8 cellular contexts compared by ENCODE assay signal in the genomic region with DNA sequence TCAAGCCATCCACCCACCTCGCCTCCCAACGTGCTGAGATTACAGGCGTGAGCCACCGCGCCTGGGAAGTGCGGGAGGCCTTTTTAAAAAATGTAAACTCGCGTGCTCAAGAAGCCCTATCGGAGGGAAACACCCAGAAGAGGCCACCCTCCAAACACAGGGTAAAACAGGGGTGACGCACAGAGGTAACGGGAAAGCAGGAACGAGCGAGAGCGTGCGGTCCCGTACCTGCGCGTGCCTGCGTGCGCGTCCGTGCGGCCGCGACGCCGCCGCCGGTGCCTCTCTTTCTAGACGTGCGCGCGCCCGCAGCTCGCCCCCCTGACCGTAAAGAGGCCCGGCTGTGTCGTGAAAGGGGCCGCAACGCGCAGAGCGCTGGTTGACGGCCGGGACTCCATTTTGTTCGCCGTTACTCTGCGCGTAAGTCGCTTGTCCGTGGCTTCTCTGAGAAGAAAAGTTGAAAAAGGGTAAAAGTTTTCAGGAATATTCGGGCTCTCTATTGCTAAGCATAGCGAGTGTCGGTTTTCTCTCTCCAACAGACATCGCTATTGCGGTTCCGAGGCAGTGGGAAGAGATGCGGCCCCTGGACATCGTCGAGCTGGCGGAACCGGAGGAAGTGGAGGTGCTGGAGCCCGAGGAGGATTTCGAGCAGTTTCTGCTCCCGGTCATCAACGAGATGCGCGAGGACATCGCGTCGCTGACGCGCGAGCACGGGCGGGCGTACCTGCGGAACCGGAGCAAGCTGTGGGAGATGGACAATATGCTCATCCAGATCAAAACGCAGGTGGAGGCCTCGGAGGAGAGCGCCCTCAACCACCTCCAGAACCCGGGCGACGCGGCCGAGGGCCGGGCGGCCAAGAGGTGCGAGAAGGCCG. TPM values are rescaled to one million over a fixed set of nuclear protein-coding genes. Genes with fewer than 3 reads are reported as not detected.
DNase-seq lines count a peak whose midpoint lies in the region; ATAC-seq and TF ChIP-seq lines count a peak whose summit lies in the region.

A gene (plus strand): TSS at position 394 of the 872 bp plus-strand sequence. CDS start 178 bp downstream, at position 572.

- H3K9me3 Mint-ChIP-seq in chondrocyte (ENCODE audit: low read depth), result no peaks in the 10 kb centered on the region

- peak; percentile 82 for ATAC-seq in HG03442 (IDR thresholded peaks at IDR 0.05; ENCODE audit: unreplicated experiment)

- H3K27me3 Mint-ChIP-seq in chondrocyte (ENCODE audit: low read depth), result no peaks in the 10 kb centered on the region

- peaks cover 24% of the 10 kb centered on the region for H3K4me1 Mint-ChIP-seq in chondrocyte (ENCODE audit: low read depth)

- TF ChIP-seq CTCF in chondrocyte (IDR thresholded peaks at IDR 0.05), result peak; percentile 11

- peaks cover 14% of the 10 kb centered on the region for H3K36me3 Mint-ChIP-seq in chondrocyte (ENCODE audit: low read depth)

- H3K4me3 Mint-ChIP-seq in chondrocyte (ENCODE audit: unreplicated experiment), result peak within 1 kb of the TSS; percentile 96

- DNase-seq in Ammon's horn (ENCODE audit: low spot score), result peak; percentile 94
- peak; percentile 82 for DNase-seq in GM19238 (ENCODE audit: insufficient read length, low spot score)
- DNase-seq in NCI-H510A treated with DMSO at 0.1 percent for 48 hours (lab: John Stamatoyannopoulos, UW), result peak; percentile 73
- peak; percentile 86 to 88 for DNase-seq in activated CD4-positive, alpha-beta T cell treated with anti-CD3 and anti-CD28 coated beads for 24 hours (ENCODE audit: low read depth in 2 of 2)
- peak; percentile 97 for DNase-seq in chondrocyte (ENCODE audit: low spot score)
- peak; percentile 81 for DNase-seq in kidney glomerular epithelial cell (lab: John Stamatoyannopoulos, UW)
- peak; percentile 89 to 90 for DNase-seq in stimulated activated CD4-positive, alpha-beta T cell treated with anti-CD3 and anti-CD28 coated beads, Interleukin-15, amount 100 ng/mL, for 48 hours (ENCODE audit: low read depth in 2 of 2)

- H3K27ac Mint-ChIP-seq in chondrocyte (ENCODE audit: unreplicated experiment), result peak within 1 kb of the TSS; percentile 99

RNA-seq across cellular contexts. Expression of the gene that starts here (rescaled TPM):
- 247 to 293 TPM (median 250 TPM) in 3 replicates for total RNA-seq in chondrocyte

Comparison
In these comparisons a context has a peak if more than half of its experiments do, and no peak if none do; other contexts are left out.
1. Peak in every context shown above with its lines: DNase-seq and ATAC-seq.